8 cellular contexts compared by ENCODE assay signal in genomic region chr16:229731-230281, GRCh38. TPM values are rescaled to one million over a fixed set of nuclear protein-coding genes. Genes with fewer than 3 reads are reported as not detected.
DNase-seq lines count a peak whose midpoint lies in the region; ATAC-seq and TF ChIP-seq lines count a peak whose summit lies in the region.

No MANE protein-coding gene starts in this region.

- H3K4me1 ChIP-seq in left ventricle myocardium inferior (peaks cover 39% of the 10 kb centered on the region), mesendoderm (ENCODE audit: control insufficient read depth, low read depth, low read length) (peaks cover 2% of the 10 kb centered on the region), uterus (peaks cover 7 to 10% of the 10 kb centered on the region in 2 donors)

- peaks cover 6% of the 10 kb centered on the region for H3K79me1 ChIP-seq in mesendoderm (ENCODE audit: low read length)

- H3K56ac ChIP-seq in mesendoderm (ENCODE audit: low read length) = no peak overlapping the region

- H2AK5ac ChIP-seq in mesendoderm (ENCODE audit: low read length) = no peak overlapping the region

- H3K4me2 ChIP-seq in mesendoderm (ENCODE audit: low read length) = no peak overlapping the region

- peak overlapping the region; percentile 99 for H3K27ac ChIP-seq in left ventricle myocardium inferior (replicated peaks)
- no peak overlapping the region for H3K27ac ChIP-seq in mesendoderm (ENCODE audit: low read depth, low read length)
- peak overlapping the region; percentile 95 for H3K27ac ChIP-seq in uterus

- H4K5ac ChIP-seq in mesendoderm (ENCODE audit: low read length) = no peak overlapping the region

- no peak overlapping the region for H2BK5ac ChIP-seq in mesendoderm (ENCODE audit: low read length)

- H3K4me3 ChIP-seq in left ventricle myocardium inferior = peak overlapping the region; percentile 92
- H3K4me3 ChIP-seq in astrocyte of the cerebellum (ENCODE audit: low read depth, low read length) = peak overlapping the region; percentile 97
- H3K4me3 ChIP-seq in mesendoderm (ENCODE audit: low read length) = no peak overlapping the region
- peak overlapping the region; percentile 72 to 76 for H3K4me3 ChIP-seq in uterus

- peaks cover 24% of the 10 kb centered on the region for H3K36me3 ChIP-seq in left ventricle myocardium inferior
- peaks cover 5% of the 10 kb centered on the region for H3K36me3 ChIP-seq in mesendoderm (ENCODE audit: control insufficient read depth, insufficient read depth, low read length)
- no peaks in the 10 kb centered on the region for H3K36me3 ChIP-seq in uterus

- no peak overlapping the region for H2BK120ac ChIP-seq in mesendoderm (ENCODE audit: low read depth, low read length)

- peak overlapping the region; percentile 20 for H3K9ac ChIP-seq in mesendoderm (ENCODE audit: low read length)

- no peak for TF ChIP-seq CTCF in left ventricle myocardium inferior (IDR thresholded peaks at IDR 0.05; ENCODE audit: borderline replicate concordance)
- TF ChIP-seq CTCF in astrocyte of the cerebellum (IDR thresholded peaks at IDR 0.05; ENCODE audit: low read depth, low read length, missing control alignments) = no peak
- TF ChIP-seq CTCF in uterus (IDR thresholded peaks at IDR 0.05) = no peak

- no CpG with 5 or more reads among the region's 22 CpGs for WGBS in mesendoderm (ENCODE audit: extremely low coverage, insufficient coverage, low lambda C conversion rate)

- ATAC-seq in left cardiac atrium = no peak
- ATAC-seq in HG02970 (IDR thresholded peaks at IDR 0.05; ENCODE audit: low FRiP score, unreplicated experiment) = no peak

- intact Hi-C loops in left ventricle myocardium inferior (cut with micrococcal nuclease) = loop anchor here (10.0 kb wide), 1 partner anchor 125 kb away; the partner anchor contains the start of gene AXIN1
- intact Hi-C loops in left cardiac atrium (cut with DNase I) = loop anchor here in 1 of 2 donors (5.0 kb wide), 1 partner anchor 122 kb away; the partner anchor contains the start of gene AXIN1
- intact Hi-C loops in uterus (cut with DNase I; ENCODE audit: low total_unique reads) = no loop called here

- no peak overlapping the region for H3K4ac ChIP-seq in mesendoderm (ENCODE audit: low read depth, low read length)

- no peak overlapping the region for H4K8ac ChIP-seq in mesendoderm (ENCODE audit: low read depth, low read length)

- TF ChIP-seq POLR2A in uterus (IDR thresholded peaks at IDR 0.05) = no peak

- no peak overlapping the region for H3K23ac ChIP-seq in mesendoderm (ENCODE audit: low read length)

- H3K18ac ChIP-seq in mesendoderm (ENCODE audit: low read length) = no peak overlapping the region

- no peak overlapping the region for H2BK15ac ChIP-seq in mesendoderm (replicated peaks; ENCODE audit: low read depth)

- in situ Hi-C loops in astrocyte of the cerebellum (cut with HindIII; ENCODE audit: low sequenced_read_pairs) = no loop called here

- H3K9me3 ChIP-seq in left ventricle myocardium inferior (replicated peaks) (no peaks in the 10 kb centered on the region), uterus (no peaks in the 10 kb centered on the region)

- DNase-seq in left ventricle myocardium inferior (no peak), left cardiac atrium (no peak), astrocyte of the cerebellum (ENCODE audit: low read depth) (no peak), mesendoderm (no peak), uterus (no peak)
- DNase-seq in activated CD4-positive, alpha-beta T cell treated with anti-CD3 and anti-CD28 coated beads for 1 hour = no peak
- no peak for DNase-seq in NK-92 treated with Interleukin-12 subunit alpha and Interleukin-12 subunit beta, amount 100 ng/mL, for 24 hours (lab: John Stamatoyannopoulos, UW)

- H3K79me2 ChIP-seq in mesendoderm (ENCODE audit: control insufficient read depth, insufficient read depth, low read length) = peaks cover 34% of the 10 kb centered on the region

- H3K27me3 ChIP-seq in left ventricle myocardium inferior (ENCODE audit: low read depth) = no peaks in the 10 kb centered on the region
- H3K27me3 ChIP-seq in mesendoderm (ENCODE audit: insufficient read depth, low read length, poor library complexity) = no peaks in the 10 kb centered on the region
- no peaks in the 10 kb centered on the region for H3K27me3 ChIP-seq in uterus

RNA-seq across cellular contexts. Expression of gene LUC7L, which starts 0.6 kb away (rescaled TPM):
- total RNA-seq in left ventricle myocardium inferior = 23.3 TPM
- total RNA-seq in left cardiac atrium = 10 to 100 TPM; 28.2 to 32.9 TPM
- 103 TPM for polyA plus RNA-seq in mesendoderm (2013, experiment 1 of 2)
- polyA plus RNA-seq in mesendoderm (2013, experiment 2 of 2) = 102 TPM
- total RNA-seq in uterus = 100 to 1,000 TPM in 2 of 4 donors, 10 to 100 TPM in 2; 47.6 to 118 (median 93.9) TPM

RNA-seq across cellular contexts. Expression of gene FAM234A, which starts 4.8 kb away (rescaled TPM):
- 135 TPM for total RNA-seq in left ventricle myocardium inferior
- total RNA-seq in left cardiac atrium = 100 to 1,000 TPM; 119 to 160 TPM
- 61.5 TPM for polyA plus RNA-seq in mesendoderm (2013, experiment 1 of 2)
- 60.6 TPM for polyA plus RNA-seq in mesendoderm (2013, experiment 2 of 2)
- 10 to 100 TPM in 2 of 4 donors, 1 to 10 TPM in 2; 5.6 to 65.5 (median 30.1) TPM for total RNA-seq in uterus

RNA-seq across cellular contexts. Expression of gene RGS11, which starts 45.9 kb away (rescaled TPM):
- 16.4 TPM for total RNA-seq in left ventricle myocardium inferior
- 10 to 100 TPM; 14.8 to 15.3 TPM for total RNA-seq in left cardiac atrium
- polyA plus RNA-seq in mesendoderm (2013, experiment 1 of 2) = 0.20 TPM
- polyA plus RNA-seq in mesendoderm (2013, experiment 2 of 2) = 0.14 TPM
- total RNA-seq in uterus = 1 to 10 TPM in 3 of 4 donors, not detected in 1; 1.1 to 2.4 (median 2.3) TPM

RNA-seq across cellular contexts. Expression of gene HBQ1, which starts 49.5 kb away (rescaled TPM):
- total RNA-seq in left ventricle myocardium inferior (not detected), left cardiac atrium (not detected), uterus (1 to 10 TPM in 1 of 4 donors, not detected in 3; 4.1 TPM)
- polyA plus RNA-seq in mesendoderm (2013, experiment 1 of 2) = 0.87 TPM
- 0.88 TPM for polyA plus RNA-seq in mesendoderm (2013, experiment 2 of 2)

RNA-seq across cellular contexts. Expression of gene ARHGDIG, which starts 50.6 kb away (rescaled TPM):
- total RNA-seq in left ventricle myocardium inferior = 7.0 TPM
- total RNA-seq in left cardiac atrium = 1 to 10 TPM; 4.9 to 5.1 TPM
- polyA plus RNA-seq in mesendoderm (2013, experiment 1 of 2) = 0.45 TPM
- polyA plus RNA-seq in mesendoderm (2013, experiment 2 of 2) = 0.42 TPM
- 1 to 10 TPM in 1 of 4 donors, not detected in 3; 2.1 TPM for total RNA-seq in uterus
